Comparison of ENCODE assay signal across 11 cellular contexts in genomic region chr10:69344591-69345244, GRCh38.
DNase-seq lines count a peak whose midpoint lies in the region; ATAC-seq and TF ChIP-seq lines count a peak whose summit lies in the region.
"Had no signal": no experiment of that assay in that cellular context is flagged by ENCODE, and none has a peak within 500 bp of the region (broad histone marks: within the 10 kb centered on the region; RNA-seq: fewer than 3 reads in every experiment).

No MANE protein-coding gene starts in this region.

- DNase-seq in NCI-H1417 (lab: John Stamatoyannopoulos, UW) (peak; percentile 6 to 38 (median 27)), NCI-H1417 treated with DMSO at 0.1 percent for 48 hours (lab: John Stamatoyannopoulos, UW) (no peak), HCT116 (ENCODE audit: low read depth, low spot score) (no peak), activated B cell treated with CpG ODN at 0.5 μM for 24 hours (peak; percentile 23), neural crest cell (ENCODE audit: low read depth, low spot score) (no peak), NCI-H187 (lab: John Stamatoyannopoulos, UW) (no peak), prostate gland (ENCODE audit: low spot score) (no peak)
- DNase-seq: MV-4-11 had no signal

- ATAC-seq in HCT116, result no peak
- ATAC-seq in activated B cell treated with CpG ODN at 0.5 μM for 24 hours (ENCODE audit: low read depth), result peak; percentile 86
- no peak for ATAC-seq in GM19467 (IDR thresholded peaks at IDR 0.05; ENCODE audit: unreplicated experiment)
- ATAC-seq: A549 had no signal

- H3K36me3 ChIP-seq in HCT116 (ENCODE audit: control insufficient read depth in 1 of 2, insufficient read depth in 2 of 2, low read length in 2 of 2) (no peaks in the 10 kb centered on the region; a peak in 1 of 4 replicates), prostate gland (no peaks in the 10 kb centered on the region)

- H3K4me3 ChIP-seq in HCT116 (replicated peaks in 1 of 2; ENCODE audit: low read depth in 1 of 2, low read length in 2 of 2) (no peak overlapping the region), prostate gland (no peak overlapping the region)
- H3K4me3 ChIP-seq: A549, thoracic aorta had no signal

- H3K9me3 Mint-ChIP-seq in activated B cell treated with CpG ODN at 0.5 μM for 24 hours (no peaks in the 10 kb centered on the region), neural crest cell (no peaks in the 10 kb centered on the region)

- H3K4me1 ChIP-seq in HCT116 (ENCODE audit: control insufficient read depth in 1 of 2, insufficient read depth in 2 of 2, low read length in 2 of 2) (no peaks in the 10 kb centered on the region), prostate gland (replicated peaks) (peaks cover 9% of the 10 kb centered on the region)

- H3K27me3 Mint-ChIP-seq in activated B cell treated with CpG ODN at 0.5 μM for 24 hours (no peaks in the 10 kb centered on the region), neural crest cell (ENCODE audit: low read depth) (no peaks in the 10 kb centered on the region)

- RAD21 ChIA-PET in HCT116 (lab: Charles Lee; ENCODE audit: low non-redundant PET in 1 of 2, low total read pairs in 2 of 2, uncharacterized antibody in 2 of 2, unreplicated experiment in 2 of 2), result interaction anchor here in 1 of 2 experiments (0.6 kb wide), 1 partner anchor 12 kb away, joined by 3 read pairs; no protein-coding TSS in a partner anchor

- H3K27ac ChIP-seq in HCT116 (ENCODE audit: low read depth, low read length), result no peak overlapping the region
- H3K27ac ChIP-seq in prostate gland, result peak overlapping the region in 1 of 2 donors; percentile 45
- H3K27ac ChIP-seq: A549 had no signal

- intact Hi-C loops in HCT116 (cut with micrococcal nuclease), result no loop called here
- intact Hi-C loops in activated B cell treated with CpG ODN at 0.5 μM for 24 hours (cut with micrococcal nuclease), result loop anchor here (1.0 kb wide), 2 partner anchors 16 to 26 kb away; no protein-coding TSS in a partner anchor
- intact Hi-C loops in prostate gland (cut with DNase I), result no loop called here

- no peak for TF ChIP-seq RAD21 in HCT116 (IDR thresholded peaks at IDR 0.05; ENCODE audit: low read depth)

- CTCF ChIA-PET in HCT116 (lab: Charles Lee), result no interaction called here
- CTCF ChIA-PET in activated B cell treated with CpG ODN at 0.5 μM for 24 hours (lab: Charles Lee), result interaction anchor here (0.8 kb wide), 2 partner anchors 27 to 48 kb away, joined by 3 read pairs; no protein-coding TSS in a partner anchor

- TF ChIP-seq POLR2A in HCT116 (IDR thresholded peaks at IDR 0.05; ENCODE audit: borderline replicate concordance, extremely low read depth, insufficient read depth, insufficient read length), result no peak
- TF ChIP-seq POLR2A in prostate gland (IDR thresholded peaks at IDR 0.05), result no peak

- WGBS in prostate gland, result 51% methylated on average over 13 of the region's 13 CpGs

- no peak overlapping the region for H3K4me2 ChIP-seq in HCT116 (ENCODE audit: low read length)
- H3K4me2 ChIP-seq: A549 had no signal

- POLR2A ChIA-PET in HCT116 (lab: Charles Lee), result interaction anchor here (0.5 kb wide), 1 partner anchor 71 kb away, joined by 3 read pairs; no protein-coding TSS in a partner anchor
- POLR2A ChIA-PET in activated B cell treated with CpG ODN at 0.5 μM for 24 hours (lab: Charles Lee), result interaction anchor here (0.7 to 1.6 kb wide), 5 partner anchors 9 to 64 kb away, joined by 3 to 15 read pairs (median 3); no protein-coding TSS in a partner anchor

- peak overlapping the region; percentile 64 for H3K27ac Mint-ChIP-seq in activated B cell treated with CpG ODN at 0.5 μM for 24 hours
- peak overlapping the region; percentile 84 for H3K27ac Mint-ChIP-seq in neural crest cell (ENCODE audit: unreplicated experiment)

- H3K27me3 ChIP-seq in HCT116 (ENCODE audit: insufficient read depth, low read length) (no peaks in the 10 kb centered on the region), prostate gland (replicated peaks; ENCODE audit: insufficient read depth) (no peaks in the 10 kb centered on the region)

- H3K9me2 ChIP-seq in HCT116 (ENCODE audit: insufficient read depth), result no peaks in the 10 kb centered on the region

- H3K4me3 Mint-ChIP-seq in activated B cell treated with CpG ODN at 0.5 μM for 24 hours (peak overlapping the region; percentile 30), neural crest cell (no peak overlapping the region)

- no peaks in the 10 kb centered on the region for H3K9me3 ChIP-seq in HCT116 (ENCODE audit: control insufficient read depth in 1 of 2, insufficient read depth in 1 of 2, low read depth in 1 of 2, low read length in 2 of 2)
- H3K9me3 ChIP-seq in prostate gland, result no peaks in the 10 kb centered on the region
- H3K9me3 ChIP-seq: A549, thoracic aorta had no signal

- H3K79me2 ChIP-seq in HCT116 (ENCODE audit: insufficient read depth, low read length), result peaks cover 6% of the 10 kb centered on the region; the same call in 1 of the 2 replicates

- TSS peak; percentile 32 for BruUV-seq in HCT116 (replicated peaks; lab: Mats Ljungman, UMichigan)

- H3K4me1 Mint-ChIP-seq in activated B cell treated with CpG ODN at 0.5 μM for 24 hours (peaks cover 74% of the 10 kb centered on the region), neural crest cell (peaks cover 50% of the 10 kb centered on the region)

- H2AFZ ChIP-seq in HCT116 (ENCODE audit: low read depth, low read length, poor library complexity, severe bottlenecking), result no peak overlapping the region

- H3K9ac ChIP-seq in HCT116 (ENCODE audit: low read length), result no peak overlapping the region

- TF ChIP-seq CTCF in HCT116 (IDR thresholded peaks at IDR 0.05 in 2 of 3, conservative IDR thresholded peaks at IDR 0.05 in 1 of 3; ENCODE audit: borderline replicate concordance in 1 of 3, insufficient read depth in 1 of 3, low read depth in 2 of 3, low read length in 2 of 3), result no peak
- TF ChIP-seq CTCF in activated B cell treated with CpG ODN at 0.5 μM for 24 hours (IDR thresholded peaks at IDR 0.05), result no peak
- TF ChIP-seq CTCF in neural crest cell (conservative IDR thresholded peaks at IDR 0.05), result no peak
- TF ChIP-seq CTCF in prostate gland (IDR thresholded peaks at IDR 0.05), result no peak

- H3K36me3 Mint-ChIP-seq in activated B cell treated with CpG ODN at 0.5 μM for 24 hours (ENCODE audit: low read depth) (peaks cover 2% of the 10 kb centered on the region), neural crest cell (ENCODE audit: low read depth) (peaks cover 7% of the 10 kb centered on the region)

- no peaks in the 10 kb centered on the region for H4K20me1 ChIP-seq in HCT116 (ENCODE audit: insufficient read depth)

TF ChIP-seq in HCT116, 20 proteins besides CTCF, POLR2A, EP300 and RAD21:
- TF ChIP-seq ZNF274 (IDR thresholded peaks at IDR 0.05; ENCODE audit: low read depth, low read length) (no peak), SIN3A (IDR thresholded peaks at IDR 0.05; ENCODE audit: low read depth) (no peak), REST (IDR thresholded peaks at IDR 0.05; ENCODE audit: low read depth) (no peak), SRF (IDR thresholded peaks at IDR 0.05; ENCODE audit: low read depth) (no peak), YY1 (IDR thresholded peaks at IDR 0.05; ENCODE audit: extremely low read depth, insufficient replicate concordance, low read depth, low read length) (no peak), JUND (IDR thresholded peaks at IDR 0.05) (no peak), EZH2 (IDR thresholded peaks at IDR 0.05) (no peak)

Comparison
In these comparisons a context has a peak if more than half of its experiments do, and no peak if none do; other contexts are left out.
1. DNase-seq: peak in NCI-H1417 (3 of 3) and activated B cell treated with CpG ODN at 0.5 μM for 24 hours (single experiment); none in NCI-H1417 treated with DMSO at 0.1 percent for 48 hours (single experiment), HCT116 (single experiment), neural crest cell (single experiment), NCI-H187 (0 of 2) and prostate gland (single experiment).